17 cellular contexts compared by ENCODE assay signal in the genomic region with DNA sequence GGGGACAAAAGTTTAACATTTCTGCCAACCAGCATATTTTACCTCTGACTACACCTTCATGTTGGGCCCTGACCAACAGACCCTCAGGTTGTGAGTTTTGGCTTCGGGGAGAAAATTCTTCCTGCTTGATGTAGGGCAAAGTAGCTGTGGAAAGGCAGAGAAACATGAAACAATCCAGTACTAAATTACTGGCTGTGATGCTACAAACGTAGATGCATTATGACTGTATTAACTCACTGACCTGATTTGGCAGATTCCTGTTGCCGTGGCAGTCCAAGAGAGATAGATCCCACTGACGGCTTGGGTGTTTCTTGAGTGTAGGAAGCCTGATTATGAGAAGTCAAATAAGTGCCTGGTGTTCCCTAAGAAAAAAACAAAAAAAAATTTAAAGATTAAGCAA.
A peak's percentile ranks its signal among the peaks of the same experiment; 100 is the strongest.
DNase-seq lines count a peak whose midpoint lies in the region; ATAC-seq, FAIRE-seq and TF ChIP-seq lines count a peak whose summit lies in the region.
"Had no signal": no experiment of that assay in that cellular context is flagged by ENCODE, and none has a peak within 500 bp of the region (broad histone marks: within the 10 kb centered on the region; RNA-seq: fewer than 3 reads in every experiment).

No MANE protein-coding gene starts in this region.

- H3K9ac ChIP-seq in astrocyte (ENCODE audit: low read length) (no peak overlapping the region), endodermal cell (ENCODE audit: extremely low read depth, low read length, poor library complexity, severe bottlenecking) (no peak overlapping the region)
- H3K9ac ChIP-seq: BLaER1 had no signal

- H3K36me3 Mint-ChIP-seq in astrocyte (ENCODE audit: low read depth, unreplicated experiment), result peaks cover 15% of the 10 kb centered on the region
- peaks cover 84% of the 10 kb centered on the region for H3K36me3 Mint-ChIP-seq in endodermal cell (ENCODE audit: low read depth)

- H3K36me3 ChIP-seq in astrocyte (ENCODE audit: insufficient read depth, low read length) (peaks cover 25% of the 10 kb centered on the region), endodermal cell (ENCODE audit: control insufficient read depth, insufficient read depth, low read length) (peaks cover 78% of the 10 kb centered on the region), thoracic aorta (peaks cover 24% of the 10 kb centered on the region)

- no peak overlapping the region for H2AFZ ChIP-seq in astrocyte (ENCODE audit: low read depth, low read length)
- H2AFZ ChIP-seq: GM23338 had no signal

- peaks cover 29% of the 10 kb centered on the region for H3K79me2 ChIP-seq in astrocyte (ENCODE audit: insufficient read depth, low read length)

- no peak overlapping the region for H3K4me2 ChIP-seq in astrocyte (ENCODE audit: low read length)
- H3K4me2 ChIP-seq: BLaER1, GM23338 had no signal

- H3K4me3 Mint-ChIP-seq in astrocyte (ENCODE audit: unreplicated experiment), result no peak overlapping the region
- H3K4me3 Mint-ChIP-seq in endodermal cell, result no peak overlapping the region
- H3K4me3 Mint-ChIP-seq: B cell; CD4-positive, CD25-positive, alpha-beta regulatory T cell; CD8-positive, alpha-beta T cell; GM23338; H9; HFFc6 had no signal

- H3K27ac Mint-ChIP-seq in astrocyte (ENCODE audit: unreplicated experiment) (no peak overlapping the region), endodermal cell (no peak overlapping the region)
- H3K27ac Mint-ChIP-seq: B cell; CD4-positive, CD25-positive, alpha-beta regulatory T cell; CD8-positive, alpha-beta T cell; H9; HFFc6 had no signal

- H3K4me1 Mint-ChIP-seq in astrocyte (ENCODE audit: low read depth, unreplicated experiment), result no peaks in the 10 kb centered on the region
- H3K4me1 Mint-ChIP-seq in endodermal cell, result no peaks in the 10 kb centered on the region
- H3K4me1 Mint-ChIP-seq: B cell had no signal

- no peak overlapping the region for H3K27ac ChIP-seq in astrocyte (ENCODE audit: low read depth, low read length)
- H3K27ac ChIP-seq in endodermal cell (ENCODE audit: low read depth, low read length), result no peak overlapping the region
- peak overlapping the region; percentile 28 to 31 for H3K27ac ChIP-seq in thoracic aorta
- H3K27ac ChIP-seq: BLaER1, C4-2B had no signal

- FAIRE-seq in astrocyte (lab: Jason Lieb, UNC), result no peak

- H3K9me3 ChIP-seq in astrocyte (ENCODE audit: insufficient read depth, low read depth, low read length), result no peaks in the 10 kb centered on the region
- peaks cover 53% of the 10 kb centered on the region for H3K9me3 ChIP-seq in endodermal cell (ENCODE audit: control insufficient read depth, low read length)
- H3K9me3 ChIP-seq in thoracic aorta, result no peaks in the 10 kb centered on the region
- H3K9me3 ChIP-seq: BLaER1, Caco-2 had no signal

- H3K4me1 ChIP-seq in astrocyte (ENCODE audit: insufficient read depth, low read length) (peaks cover 5% of the 10 kb centered on the region), endodermal cell (ENCODE audit: control insufficient read depth, insufficient read depth, low read length) (no peaks in the 10 kb centered on the region), thoracic aorta (ENCODE audit: control insufficient read depth in 1 of 2, low read depth in 2 of 2) (peaks cover 7 to 10% of the 10 kb centered on the region in 2 donors)
- H3K4me1 ChIP-seq: BLaER1, Caco-2 had no signal

- WGBS in endodermal cell (ENCODE audit: insufficient coverage in 1 of 2, insufficient read length in 1 of 2), 2 experiments, result 83 to 96% methylated on average over 2 to 4 of the region's 4 CpGs

- H3K27me3 ChIP-seq in astrocyte (ENCODE audit: insufficient read depth, low read length), result no peaks in the 10 kb centered on the region
- H3K27me3 ChIP-seq in endodermal cell (ENCODE audit: control insufficient read depth, insufficient read depth, low read length, poor library complexity, severe bottlenecking), result no peaks in the 10 kb centered on the region
- H3K27me3 ChIP-seq in thoracic aorta (replicated peaks; ENCODE audit: insufficient read depth), result no peaks in the 10 kb centered on the region
- H3K27me3 ChIP-seq: BLaER1 had no signal

- TF ChIP-seq CTCF in astrocyte (IDR thresholded peaks at IDR 0.05; ENCODE audit: insufficient read depth, low read depth, low read length) (no peak), endodermal cell (conservative IDR thresholded peaks at IDR 0.05) (no peak), thoracic aorta (IDR thresholded peaks at IDR 0.05) (no peak)

- no peak for ATAC-seq in thoracic aorta (ENCODE audit: insufficient number of reproducible peaks, low FRiP score, low read depth)
- ATAC-seq in HG03159 (IDR thresholded peaks at IDR 0.05; ENCODE audit: unreplicated experiment), result no peak
- ATAC-seq: CD8-positive, alpha-beta T cell; GM23338 had no signal

- peaks cover 16% of the 10 kb centered on the region for H4K20me1 ChIP-seq in astrocyte (ENCODE audit: insufficient read depth, low read length)

- no peak overlapping the region for H3K4me3 ChIP-seq in astrocyte (ENCODE audit: insufficient read depth, low read depth, low read length)
- peak overlapping the region; percentile 59 for H3K4me3 ChIP-seq in endodermal cell (ENCODE audit: low read length)
- no peak overlapping the region for H3K4me3 ChIP-seq in thoracic aorta
- H3K4me3 ChIP-seq: BLaER1, GM23338 had no signal

- H3K9me3 Mint-ChIP-seq in astrocyte (ENCODE audit: unreplicated experiment) (peaks cover 3% of the 10 kb centered on the region), endodermal cell (peaks cover 31% of the 10 kb centered on the region)
- H3K9me3 Mint-ChIP-seq: CD8-positive, alpha-beta T cell; GM23338; HFFc6 had no signal

- DNase-seq in astrocyte (ENCODE audit: low read depth) (peak; percentile 59), endodermal cell (no peak), thoracic aorta (ENCODE audit: low spot score) (no peak), cortex of kidney (lab: John Stamatoyannopoulos, UW) (no peak), iPS-NIHi11 (ENCODE audit: low spot score) (no peak)
- DNase-seq: Caco-2; CD4-positive, CD25-positive, alpha-beta regulatory T cell; CD8-positive, alpha-beta T cell; DMS153; DND-41; H9; HFFc6 had no signal

- H3K27me3 Mint-ChIP-seq in astrocyte (ENCODE audit: low read depth, unreplicated experiment) (no peaks in the 10 kb centered on the region), endodermal cell (ENCODE audit: insufficient read depth) (no peaks in the 10 kb centered on the region)
- H3K27me3 Mint-ChIP-seq: B cell; CD4-positive, CD25-positive, alpha-beta regulatory T cell had no signal

Comparison
In these comparisons a context has a peak if more than half of its experiments do, and no peak if none do; other contexts are left out.
1. H3K27ac ChIP-seq: peak in thoracic aorta (2 of 2); none in astrocyte (single experiment) and endodermal cell (single experiment).